ENCODE assay signal across 1 cellular context in the genomic region with DNA sequence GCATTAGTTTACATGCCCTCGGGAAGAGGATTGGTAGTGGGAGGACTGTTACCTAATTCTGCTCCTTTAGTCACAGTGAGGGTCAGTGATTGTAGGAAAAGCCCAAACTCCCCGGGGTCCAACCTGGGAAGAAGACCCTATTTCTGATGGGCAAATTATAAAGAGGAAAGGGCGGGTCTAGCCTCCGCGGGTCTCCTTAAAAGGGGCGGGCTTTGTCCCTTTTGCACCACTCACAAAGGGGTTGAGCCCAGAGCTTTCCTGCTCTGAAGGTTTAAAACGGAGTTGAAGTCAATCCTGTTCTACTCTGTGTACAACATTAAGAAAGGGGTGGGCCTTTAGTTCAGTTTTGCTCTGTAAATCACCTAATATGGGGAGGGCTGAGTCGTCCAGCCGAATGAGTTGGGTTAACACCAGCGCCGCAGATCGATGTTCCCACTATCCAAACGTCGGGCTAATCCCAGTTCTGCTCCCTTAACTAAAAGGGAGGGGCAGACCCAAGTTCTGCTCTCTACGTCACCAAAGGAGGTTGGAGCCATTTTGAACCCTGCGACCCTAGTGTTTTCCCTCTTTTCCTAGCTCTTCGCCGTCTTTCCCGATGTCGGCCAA.
A peak's percentile ranks its signal among the peaks of the same experiment; 100 is the strongest.
TF ChIP-seq lines count a peak whose summit lies in the region.

No MANE protein-coding gene starts in this region.

TF ChIP-seq in PFSK-1, 5 proteins besides CTCF, POLR2A, EP300 and RAD21 (continued from another document):
- TF ChIP-seq, protein P1, sequence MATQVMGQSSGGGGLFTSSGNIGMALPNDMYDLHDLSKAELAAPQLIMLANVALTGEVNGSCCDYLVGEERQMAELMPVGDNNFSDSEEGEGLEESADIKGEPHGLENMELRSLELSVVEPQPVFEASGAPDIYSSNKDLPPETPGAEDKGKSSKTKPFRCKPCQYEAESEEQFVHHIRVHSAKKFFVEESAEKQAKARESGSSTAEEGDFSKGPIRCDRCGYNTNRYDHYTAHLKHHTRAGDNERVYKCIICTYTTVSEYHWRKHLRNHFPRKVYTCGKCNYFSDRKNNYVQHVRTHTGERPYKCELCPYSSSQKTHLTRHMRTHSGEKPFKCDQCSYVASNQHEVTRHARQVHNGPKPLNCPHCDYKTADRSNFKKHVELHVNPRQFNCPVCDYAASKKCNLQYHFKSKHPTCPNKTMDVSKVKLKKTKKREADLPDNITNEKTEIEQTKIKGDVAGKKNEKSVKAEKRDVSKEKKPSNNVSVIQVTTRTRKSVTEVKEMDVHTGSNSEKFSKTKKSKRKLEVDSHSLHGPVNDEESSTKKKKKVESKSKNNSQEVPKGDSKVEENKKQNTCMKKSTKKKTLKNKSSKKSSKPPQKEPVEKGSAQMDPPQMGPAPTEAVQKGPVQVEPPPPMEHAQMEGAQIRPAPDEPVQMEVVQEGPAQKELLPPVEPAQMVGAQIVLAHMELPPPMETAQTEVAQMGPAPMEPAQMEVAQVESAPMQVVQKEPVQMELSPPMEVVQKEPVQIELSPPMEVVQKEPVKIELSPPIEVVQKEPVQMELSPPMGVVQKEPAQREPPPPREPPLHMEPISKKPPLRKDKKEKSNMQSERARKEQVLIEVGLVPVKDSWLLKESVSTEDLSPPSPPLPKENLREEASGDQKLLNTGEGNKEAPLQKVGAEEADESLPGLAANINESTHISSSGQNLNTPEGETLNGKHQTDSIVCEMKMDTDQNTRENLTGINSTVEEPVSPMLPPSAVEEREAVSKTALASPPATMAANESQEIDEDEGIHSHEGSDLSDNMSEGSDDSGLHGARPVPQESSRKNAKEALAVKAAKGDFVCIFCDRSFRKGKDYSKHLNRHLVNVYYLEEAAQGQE (IDR thresholded peaks at IDR 0.05; ENCODE audit: insufficient read depth in 1 of 2, low read depth in 2 of 2, low read length in 2 of 2), result no peak
- TF ChIP-seq TAF1 (IDR thresholded peaks at IDR 0.05; ENCODE audit: borderline replicate concordance, insufficient read depth, low read length), result 0 out of 2 replicates have a peak, but pooled peaks have one; percentile 39
TF ChIP-seq in PFSK-1: peak in this region for 2.
